16 cellular contexts compared by ENCODE assay signal in the genomic region with DNA sequence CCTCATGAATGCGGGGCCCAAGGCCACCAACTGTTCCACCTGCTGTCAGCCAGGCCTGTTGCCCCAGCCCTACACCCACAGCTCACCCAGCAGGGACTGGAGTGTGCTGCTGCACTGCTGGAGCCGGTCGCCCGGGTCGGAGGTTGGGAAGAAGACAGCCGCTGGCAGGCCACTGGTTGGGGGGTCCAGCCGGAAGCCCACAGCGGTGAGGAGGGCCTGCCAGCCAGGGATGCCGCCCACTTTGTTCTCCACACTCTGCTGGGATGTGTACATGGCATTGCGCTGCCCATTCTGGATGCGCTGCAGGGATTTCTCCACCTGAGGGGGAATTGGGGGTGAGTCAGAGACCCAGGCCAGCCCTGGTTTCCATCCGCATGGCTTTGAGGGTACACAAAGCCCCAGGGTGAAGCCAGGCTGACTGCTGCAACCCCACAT.
"Had no signal": no experiment of that assay in that cellular context is flagged by ENCODE, and none has a peak within 500 bp of the region (broad histone marks: within the 10 kb centered on the region; RNA-seq: fewer than 3 reads in every experiment).

No MANE protein-coding gene starts in this region.

- H3K4me1 Mint-ChIP-seq: stimulated activated effector memory CD8-positive, alpha-beta T cell treated with anti-CD3 and anti-CD28 coated beads, Interleukin-12 subunit alpha, Interleukin-12 subunit beta, amount 100 ng/mL, for 72 hours had no signal

- H3K4me2 ChIP-seq: smooth muscle cell had no signal

- H3K4me1 ChIP-seq: parathyroid adenoma had no signal

- ATAC-seq: activated CD8-positive, alpha-beta T cell treated with anti-CD3 and anti-CD28 coated beads for 36 hours; left ventricle myocardium superior; stimulated activated effector memory CD8-positive, alpha-beta T cell treated with anti-CD3 and anti-CD28 coated beads, Interleukin-12 subunit alpha, Interleukin-12 subunit beta, amount 100 ng/mL, for 72 hours; T-cell had no signal

- H3K9me3 Mint-ChIP-seq: activated CD8-positive, alpha-beta T cell treated with anti-CD3 and anti-CD28 coated beads for 36 hours; activated T-helper 2 cell treated with anti-CD3 and anti-CD28 coated beads, Interferon-gamma antibody, Interleukin-2, Interleukin-4, amounts not matched to agents 10 μg/mL and 5 μg/mL and 100 μg/mL, durations not matched to agents 14 hours and 24 hours and 36 hours; mesothelial cell of epicardium; stimulated activated effector memory CD8-positive, alpha-beta T cell treated with anti-CD3 and anti-CD28 coated beads, Interleukin-12 subunit alpha, Interleukin-12 subunit beta, amount 100 ng/mL, for 72 hours; T-cell had no signal

- H3K27ac Mint-ChIP-seq: activated CD8-positive, alpha-beta T cell treated with anti-CD3 and anti-CD28 coated beads for 36 hours; activated naive CD8-positive, alpha-beta T cell; activated T-helper 2 cell treated with anti-CD3 and anti-CD28 coated beads, Interferon-gamma antibody, Interleukin-2, Interleukin-4, amounts not matched to agents 10 μg/mL and 5 μg/mL and 100 μg/mL, durations not matched to agents 14 hours and 24 hours and 36 hours; mesothelial cell of epicardium; stimulated activated effector memory CD8-positive, alpha-beta T cell treated with anti-CD3 and anti-CD28 coated beads, Interleukin-12 subunit alpha, Interleukin-12 subunit beta, amount 100 ng/mL, for 72 hours; T-cell had no signal

- DNase-seq: activated CD4-positive, alpha-beta T cell treated with anti-CD3 and anti-CD28 coated beads for 4 hours; activated CD8-positive, alpha-beta T cell treated with anti-CD3 and anti-CD28 coated beads for 36 hours; anterior cingulate cortex; esophagus squamous epithelium; foreskin fibroblast; left ventricle myocardium superior; T-cell; T1000; trophoblast cell had no signal

- H2AFZ ChIP-seq: parathyroid adenoma had no signal

- H3K36me3 Mint-ChIP-seq: activated naive CD8-positive, alpha-beta T cell; stimulated activated effector memory CD8-positive, alpha-beta T cell treated with anti-CD3 and anti-CD28 coated beads, Interleukin-12 subunit alpha, Interleukin-12 subunit beta, amount 100 ng/mL, for 72 hours had no signal

- H3K4me3 ChIP-seq: esophagus squamous epithelium, smooth muscle cell had no signal

- H3K4me3 Mint-ChIP-seq: activated CD8-positive, alpha-beta T cell treated with anti-CD3 and anti-CD28 coated beads for 36 hours; activated naive CD8-positive, alpha-beta T cell; mesothelial cell of epicardium; stimulated activated effector memory CD8-positive, alpha-beta T cell treated with anti-CD3 and anti-CD28 coated beads, Interleukin-12 subunit alpha, Interleukin-12 subunit beta, amount 100 ng/mL, for 72 hours; T-cell had no signal

- H3K27ac ChIP-seq: esophagus squamous epithelium, parathyroid adenoma, VCaP had no signal

- H3K27me3 ChIP-seq: esophagus squamous epithelium had no signal

- H3K9me3 ChIP-seq: esophagus squamous epithelium had no signal

- H3K27me3 Mint-ChIP-seq: activated CD8-positive, alpha-beta T cell treated with anti-CD3 and anti-CD28 coated beads for 36 hours; activated naive CD8-positive, alpha-beta T cell; T-cell had no signal

- H3K79me2 ChIP-seq: parathyroid adenoma had no signal
